ENCODE assay signal across 6 cellular contexts in the genomic region with DNA sequence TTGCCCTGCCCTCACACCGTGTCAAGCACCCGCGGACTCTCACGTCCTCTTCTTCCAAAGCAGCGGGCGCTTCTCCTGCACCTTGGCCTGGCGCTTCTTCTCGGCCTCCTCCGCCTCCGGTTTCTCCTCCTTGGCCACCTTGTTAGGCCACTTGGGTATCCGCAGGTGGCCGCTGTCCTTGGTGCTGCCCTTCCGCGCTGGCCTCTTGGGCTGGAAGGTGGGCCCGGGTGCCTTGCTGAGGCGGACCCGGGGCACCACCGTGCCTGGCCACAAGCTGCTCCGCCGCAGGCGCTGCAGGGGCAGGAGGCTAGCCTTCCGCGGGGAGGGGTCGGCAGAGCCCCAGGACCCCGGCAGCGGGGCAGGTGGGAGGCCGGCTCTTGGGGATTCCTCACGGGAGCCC. TPM values are rescaled to one million over a fixed set of nuclear protein-coding genes. Genes with fewer than 3 reads are reported as not detected.
"Had no signal": no experiment of that assay in that cellular context is flagged by ENCODE, and none has a peak within 500 bp of the region (broad histone marks: within the 10 kb centered on the region; RNA-seq: fewer than 3 reads in every experiment).

No MANE protein-coding gene starts in this region.

RNA-seq across cellular contexts. Expression of a gene that starts 10.7 kb away (rescaled TPM):
- total RNA-seq: NCI-H460, OCI-LY7, PC-3, Right ventricle myocardium inferior, SJSA1, T-cell had no signal

RNA-seq across cellular contexts. Expression of a gene that starts 19.6 kb away (rescaled TPM):
- total RNA-seq: NCI-H460, OCI-LY7, PC-3, Right ventricle myocardium inferior, SJSA1, T-cell had no signal
